ENCODE assay signal across 10 cellular contexts in genomic region chr18:49563130-49563540, GRCh38. TPM values are rescaled to one million over a fixed set of nuclear protein-coding genes. Genes with fewer than 3 reads are reported as not detected.
DNase-seq lines count a peak whose midpoint lies in the region; ATAC-seq and TF ChIP-seq lines count a peak whose summit lies in the region.
"Had no signal": no experiment of that assay in that cellular context is flagged by ENCODE, and none has a peak within 500 bp of the region (broad histone marks: within the 10 kb centered on the region; RNA-seq: fewer than 3 reads in every experiment).

No MANE protein-coding gene starts in this region.

- peaks cover 0 to 10% of the 10 kb centered on the region in 2 donors for H3K36me3 ChIP-seq in duodenal mucosa (ENCODE audit: control insufficient read depth in 1 of 2, insufficient read depth in 2 of 2, low read length in 2 of 2)

- no peaks in the 10 kb centered on the region for H3K36me3 Mint-ChIP-seq in natural killer cell

- no peak overlapping the region for H3K27ac Mint-ChIP-seq in natural killer cell

- no peaks in the 10 kb centered on the region for H3K9me3 Mint-ChIP-seq in natural killer cell

- H3K27me3 Mint-ChIP-seq in natural killer cell (ENCODE audit: low read depth in 2 of 2), result peaks cover 61 to 86% of the 10 kb centered on the region in 2 donors

- TF ChIP-seq CTCF in natural killer cell (IDR thresholded peaks at IDR 0.05), result no peak

- H3K9me3 ChIP-seq in duodenal mucosa (ENCODE audit: control insufficient read depth in 1 of 2, low read length in 2 of 2), result no peaks in the 10 kb centered on the region

- H3K4me1 Mint-ChIP-seq in natural killer cell, result peaks cover 24 to 34% of the 10 kb centered on the region in 2 donors

- peak; percentile 42 for DNase-seq in DMS53 (lab: John Stamatoyannopoulos, UW)
- peak; percentile 61 for DNase-seq in NOMO-1 treated with DMSO at 0.1 percent for 48 hours (lab: John Stamatoyannopoulos, UW; ENCODE audit: unreplicated experiment)
- no peak for DNase-seq in natural killer cell
- DNase-seq in NCI-H748 (lab: John Stamatoyannopoulos, UW; ENCODE audit: unreplicated experiment), result no peak
- DNase-seq in HUDEP-2 (lab: John Stamatoyannopoulos, UW; ENCODE audit: unreplicated experiment in 76 of 76), result no peak
- no peak for DNase-seq in GF-D8 (lab: John Stamatoyannopoulos, UW)
- DNase-seq: activated CD4-positive, alpha-beta T cell treated with anti-CD3 and anti-CD28 coated beads, Interleukin-2, amount 50 U/mL, for 4 hours; NCI-H1105 had no signal

- peaks cover 29 to 35% of the 10 kb centered on the region in 2 donors for H3K4me1 ChIP-seq in duodenal mucosa (ENCODE audit: control insufficient read depth in 1 of 2, insufficient read depth in 2 of 2, low read length in 2 of 2)

- peak overlapping the region; percentile 88 for H3K4me3 Mint-ChIP-seq in natural killer cell

- H3K27ac ChIP-seq in duodenal mucosa (ENCODE audit: low read depth, low read length), result no peak overlapping the region

- intact Hi-C loops in natural killer cell (cut with micrococcal nuclease), result no loop called here

- ATAC-seq in natural killer cell (no peak), GM18861 (IDR thresholded peaks at IDR 0.05; ENCODE audit: unreplicated experiment) (no peak)

- peaks cover 7 to 14% of the 10 kb centered on the region in 2 donors for H3K27me3 ChIP-seq in duodenal mucosa (ENCODE audit: control insufficient read depth in 1 of 2, insufficient read depth in 2 of 2, low read length in 2 of 2)

- H3K4me3 ChIP-seq in duodenal mucosa (ENCODE audit: low read depth in 1 of 2, low read length in 2 of 2), result peak overlapping the region; percentile 65 to 87

- peak overlapping the region; percentile 40 to 61 for H3K9ac ChIP-seq in duodenal mucosa (ENCODE audit: low read depth in 1 of 2, low read length in 2 of 2)

RNA-seq across cellular contexts. Expression of gene LIPG, which starts 1.3 kb away (rescaled TPM):
- total RNA-seq in natural killer cell, result under 1 TPM in 1 of 3 donors, not detected in 2; 0.48 TPM

Comparison
In these comparisons a context has a peak if more than half of its experiments do, and no peak if none do; other contexts are left out.
1. DNase-seq: peak in DMS53 (single experiment) and NOMO-1 treated with DMSO at 0.1 percent for 48 hours (single experiment); none in natural killer cell (single experiment), NCI-H748 (single experiment), HUDEP-2 (0 of 76) and GF-D8 (single experiment).